ENCODE assay signal across 8 cellular contexts in genomic region chr16:15434079-15434424, GRCh38. TPM values are rescaled to one million over a fixed set of nuclear protein-coding genes. Genes with fewer than 3 reads are reported as not detected.
DNase-seq lines count a peak whose midpoint lies in the region; ATAC-seq and TF ChIP-seq lines count a peak whose summit lies in the region.

No MANE protein-coding gene starts in this region.

- H3K4ac ChIP-seq in H9 (ENCODE audit: low read depth, low read length): no peak overlapping the region
- no peak overlapping the region for H3K4ac ChIP-seq in mesendoderm (ENCODE audit: low read depth, low read length)

- no peak overlapping the region for H2BK20ac ChIP-seq in H9 (ENCODE audit: low read depth, low read length, poor library complexity, severe bottlenecking)

- peak overlapping the region; percentile 58 to 92 (median 78) for H3K4me3 ChIP-seq in heart left ventricle
- H3K4me3 ChIP-seq in skeletal muscle cell (ENCODE audit: low read depth, low read length): peak overlapping the region; percentile 93
- no peak overlapping the region for H3K4me3 ChIP-seq in mesendoderm (ENCODE audit: low read length)

- H3K18ac ChIP-seq in H9 (ENCODE audit: insufficient read length, low read depth, low read length) (no peak overlapping the region), mesendoderm (ENCODE audit: low read length) (no peak overlapping the region)

- H3K79me1 ChIP-seq in H9 (ENCODE audit: insufficient read depth, low read depth, low read length, poor library complexity, severe bottlenecking): no peaks in the 10 kb centered on the region
- H3K79me1 ChIP-seq in mesendoderm (ENCODE audit: low read length): no peaks in the 10 kb centered on the region

- intact Hi-C loops in activated CD8-positive, alpha-beta T cell treated with anti-CD3 and anti-CD28 coated beads for 36 hours (cut with micrococcal nuclease): no loop called here
- intact Hi-C loops in heart left ventricle (cut with DNase I): loop anchor here in 5 of 10 donors (1.0 to 10.0 kb wide), 5 partner anchors 51 to 121 kb away; no protein-coding TSS in a partner anchor

- H2BK120ac ChIP-seq in H9 (ENCODE audit: low read depth, low read length, poor library complexity, severe bottlenecking): no peak overlapping the region
- H2BK120ac ChIP-seq in mesendoderm (ENCODE audit: low read depth, low read length): no peak overlapping the region

- H3K36me3 ChIP-seq in heart left ventricle (no peaks in the 10 kb centered on the region), mesendoderm (ENCODE audit: control insufficient read depth, insufficient read depth, low read length) (no peaks in the 10 kb centered on the region)

- H3K56ac ChIP-seq in H9 (ENCODE audit: insufficient read length, low read depth, low read length): no peak overlapping the region
- no peak overlapping the region for H3K56ac ChIP-seq in mesendoderm (ENCODE audit: low read length)

- H4K8ac ChIP-seq in H9 (replicated peaks; ENCODE audit: insufficient read length, low read depth, low read length) (no peak overlapping the region), mesendoderm (ENCODE audit: low read depth, low read length) (no peak overlapping the region)

- no peak overlapping the region for H2BK12ac ChIP-seq in H9 (ENCODE audit: insufficient read length, low read depth, low read length)

- no CpG with 5 or more reads among the region's 12 CpGs for WGBS in H9 (ENCODE audit: extremely low coverage, insufficient read length, low lambda C conversion rate)
- WGBS in heart left ventricle, 4 donors: 33 to 46% (median 37%) methylated on average over 12 of the region's 12 CpGs
- no CpG with 5 or more reads among the region's 12 CpGs for WGBS in mesendoderm (ENCODE audit: extremely low coverage, insufficient coverage, low lambda C conversion rate)

- H2AK5ac ChIP-seq in H9 (ENCODE audit: insufficient read length, low read length) (no peak overlapping the region), mesendoderm (ENCODE audit: low read length) (no peak overlapping the region)

- no peak for TF ChIP-seq POLR2A in heart left ventricle (IDR thresholded peaks at IDR 0.05)

- no peaks in the 10 kb centered on the region; a peak in 1 of 5 replicates for H3K9me3 Mint-ChIP-seq in H9
- no peaks in the 10 kb centered on the region for H3K9me3 Mint-ChIP-seq in activated CD8-positive, alpha-beta T cell treated with anti-CD3 and anti-CD28 coated beads for 36 hours

- POLR2A ChIA-PET in activated CD8-positive, alpha-beta T cell treated with anti-CD3 and anti-CD28 coated beads for 36 hours (lab: Charles Lee): interaction anchor here (0.7 kb wide), 1 partner anchor 363 kb away, joined by 3 read pairs; no protein-coding TSS in a partner anchor

- H3K9ac ChIP-seq in H9 (ENCODE audit: extremely low read depth, insufficient read length, low read length): no peak overlapping the region
- H3K9ac ChIP-seq in mesendoderm (ENCODE audit: low read length): no peak overlapping the region

- H3K23ac ChIP-seq in H9 (ENCODE audit: insufficient read length, low read depth, low read length): no peak overlapping the region
- H3K23ac ChIP-seq in mesendoderm (ENCODE audit: low read length): no peak overlapping the region

- DNase-seq in H9 (no peak), heart left ventricle (no peak), skeletal muscle cell (ENCODE audit: low read depth) (no peak), mesendoderm (no peak)
- no peak for DNase-seq in activated CD8-positive, alpha-beta T cell treated with anti-CD3 and anti-CD28 coated beads for 36 hours

- H3K14ac ChIP-seq in H9 (ENCODE audit: insufficient read depth, low read length): no peak overlapping the region

- H3K27me3 ChIP-seq in H9 (ENCODE audit: insufficient read depth, low read length): no peaks in the 10 kb centered on the region; the same call in 1 of the 2 replicates
- H3K27me3 ChIP-seq in heart left ventricle: peaks cover 0 to 29% (median 0%) of the 10 kb centered on the region in 9 donors
- H3K27me3 ChIP-seq in mesendoderm (ENCODE audit: insufficient read depth, low read length, poor library complexity): peaks cover 3% of the 10 kb centered on the region

- peak; percentile 49 for ATAC-seq in activated CD8-positive, alpha-beta T cell treated with anti-CD3 and anti-CD28 coated beads for 36 hours
- ATAC-seq in heart left ventricle: peak in 1 of 4 donors; percentile 8
- ATAC-seq in HG03175 (IDR thresholded peaks at IDR 0.05; ENCODE audit: unreplicated experiment): no peak
- ATAC-seq in GM18520 (IDR thresholded peaks at IDR 0.05; ENCODE audit: unreplicated experiment): no peak
- no peak for ATAC-seq in HG02571 (IDR thresholded peaks at IDR 0.05; ENCODE audit: unreplicated experiment)

- H3K9me3 ChIP-seq in H9 (ENCODE audit: control insufficient read depth, low read depth, low read length) (no peaks in the 10 kb centered on the region), heart left ventricle (no peaks in the 10 kb centered on the region)

- H3K4me2 ChIP-seq in H9 (ENCODE audit: insufficient read depth, insufficient read length, low read length): peak overlapping the region; percentile 63
- H3K4me2 ChIP-seq in mesendoderm (ENCODE audit: low read length): no peak overlapping the region

- no peak overlapping the region for H4K5ac ChIP-seq in H9 (ENCODE audit: insufficient read length, low read depth, low read length)
- H4K5ac ChIP-seq in mesendoderm (ENCODE audit: low read length): no peak overlapping the region

- no peak overlapping the region for H3K27ac ChIP-seq in H9 (ENCODE audit: insufficient read length, low read depth, low read length)
- H3K27ac ChIP-seq in heart left ventricle: peak overlapping the region in 6 of 12 donors; percentile 29 to 86 (median 72)
- no peak overlapping the region for H3K27ac ChIP-seq in mesendoderm (ENCODE audit: low read depth, low read length)

- H3K4me3 Mint-ChIP-seq in H9: peak overlapping the region; percentile 87 to 96
- H3K4me3 Mint-ChIP-seq in activated CD8-positive, alpha-beta T cell treated with anti-CD3 and anti-CD28 coated beads for 36 hours: peak overlapping the region; percentile 76

- TF ChIP-seq CTCF in H9 (conservative IDR thresholded peaks at IDR 0.05): no peak
- TF ChIP-seq CTCF in activated CD8-positive, alpha-beta T cell treated with anti-CD3 and anti-CD28 coated beads for 36 hours (IDR thresholded peaks at IDR 0.05): no peak
- no peak for TF ChIP-seq CTCF in heart left ventricle (IDR thresholded peaks at IDR 0.05)

- H2BK15ac ChIP-seq in H9 (ENCODE audit: low read depth, low read length) (no peak overlapping the region), mesendoderm (replicated peaks; ENCODE audit: low read depth) (no peak overlapping the region)

- H2AFZ ChIP-seq in H9 (ENCODE audit: low read length): no peak overlapping the region

- CTCF ChIA-PET in activated CD8-positive, alpha-beta T cell treated with anti-CD3 and anti-CD28 coated beads for 36 hours (lab: Charles Lee): no interaction called here

- no peaks in the 10 kb centered on the region for H3K79me2 ChIP-seq in H9 (ENCODE audit: insufficient read depth, low read length)
- H3K79me2 ChIP-seq in mesendoderm (ENCODE audit: control insufficient read depth, insufficient read depth, low read length): no peaks in the 10 kb centered on the region

- no peak overlapping the region for H3T11ph ChIP-seq in H9 (ENCODE audit: low read length)

- no peak overlapping the region for H3K27ac Mint-ChIP-seq in H9
- H3K27ac Mint-ChIP-seq in activated CD8-positive, alpha-beta T cell treated with anti-CD3 and anti-CD28 coated beads for 36 hours: no peak overlapping the region

- no peaks in the 10 kb centered on the region for H3K4me1 ChIP-seq in H9 (ENCODE audit: insufficient read depth, low read length)
- H3K4me1 ChIP-seq in heart left ventricle: peaks cover 0 to 17% (median 5%) of the 10 kb centered on the region in 12 donors
- H3K4me1 ChIP-seq in mesendoderm (ENCODE audit: control insufficient read depth, low read depth, low read length): no peaks in the 10 kb centered on the region

- no peak overlapping the region for H2BK5ac ChIP-seq in H9 (ENCODE audit: insufficient read length, low read length)
- H2BK5ac ChIP-seq in mesendoderm (ENCODE audit: low read length): no peak overlapping the region

- peaks cover 11% of the 10 kb centered on the region for H3K23me2 ChIP-seq in H9 (ENCODE audit: insufficient read length, low read depth, low read length, poor library complexity, severe bottlenecking)

- peaks cover 34% of the 10 kb centered on the region for H3K27me3 Mint-ChIP-seq in H9 (ENCODE audit: low read depth)
- peaks cover 20% of the 10 kb centered on the region for H3K27me3 Mint-ChIP-seq in activated CD8-positive, alpha-beta T cell treated with anti-CD3 and anti-CD28 coated beads for 36 hours

- no peak overlapping the region for H4K91ac ChIP-seq in H9 (ENCODE audit: insufficient read length, low read depth, low read length)

- H3K36me3 Mint-ChIP-seq in H9 (ENCODE audit: insufficient read depth in 1 of 3, low read depth in 3 of 3): no peaks in the 10 kb centered on the region
- no peaks in the 10 kb centered on the region for H3K36me3 Mint-ChIP-seq in activated CD8-positive, alpha-beta T cell treated with anti-CD3 and anti-CD28 coated beads for 36 hours (ENCODE audit: low read depth)

- no peaks in the 10 kb centered on the region for H4K20me1 ChIP-seq in H9 (ENCODE audit: control insufficient read depth, insufficient read depth, insufficient read length)

- peaks cover 9 to 13% of the 10 kb centered on the region in 2 experiments for H3K4me1 Mint-ChIP-seq in H9
- peaks cover 8% of the 10 kb centered on the region for H3K4me1 Mint-ChIP-seq in activated CD8-positive, alpha-beta T cell treated with anti-CD3 and anti-CD28 coated beads for 36 hours (ENCODE audit: low read depth)

RNA-seq across cellular contexts. Expression of gene BMERB1, which starts 0.3 kb away (rescaled TPM):
- 16.6 and 19.5 TPM in 2 replicates for total RNA-seq in H9 (2021)
- 10 to 100 TPM; 14.0 to 14.1 TPM for total RNA-seq in activated CD8-positive, alpha-beta T cell treated with anti-CD3 and anti-CD28 coated beads for 36 hours
- 100 to 1,000 TPM in 2 of 9 donors, 10 to 100 TPM in 7; 48.4 to 105 (median 70.5) TPM for total RNA-seq in heart left ventricle
- polyA plus RNA-seq in heart left ventricle: 10 to 100 TPM; 20.8 to 74.9 TPM
- polyA plus RNA-seq in mesendoderm (2013, experiment 1 of 2): 6.5 TPM
- 7.0 TPM for polyA plus RNA-seq in mesendoderm (2013, experiment 2 of 2)

RNA-seq across cellular contexts. Expression of gene MPV17L, which starts 38.5 kb away (rescaled TPM):
- total RNA-seq in H9 (2021): 5.6 and 6.4 TPM in 2 replicates
- under 1 TPM; 0.20 to 0.47 TPM for total RNA-seq in activated CD8-positive, alpha-beta T cell treated with anti-CD3 and anti-CD28 coated beads for 36 hours
- 1 to 10 TPM; 4.4 to 9.6 (median 7.4) TPM for total RNA-seq in heart left ventricle
- 1 to 10 TPM; 5.2 to 7.1 TPM for polyA plus RNA-seq in heart left ventricle
- 2.6 TPM for polyA plus RNA-seq in mesendoderm (2013, experiment 1 of 2)
- polyA plus RNA-seq in mesendoderm (2013, experiment 2 of 2): 2.5 TPM

RNA-seq across cellular contexts. Expression of gene NPIPA5, which starts 56.0 kb away (rescaled TPM):
- total RNA-seq in H9 (2021) (4.8 and 5.2 TPM in 2 replicates), heart left ventricle (10 to 100 TPM in 4 of 9 donors, 1 to 10 TPM in 5; 6.0 to 15.6 (median 7.8) TPM)
- 1 to 10 TPM in 1 of 2 experiments, under 1 TPM in 1; 0.40 to 2.8 TPM for total RNA-seq in activated CD8-positive, alpha-beta T cell treated with anti-CD3 and anti-CD28 coated beads for 36 hours
- 10 to 100 TPM in 1 of 2 donors, 1 to 10 TPM in 1; 1.5 to 16.8 TPM for polyA plus RNA-seq in heart left ventricle
- 2.0 TPM for polyA plus RNA-seq in mesendoderm (2013, experiment 1 of 2)
- polyA plus RNA-seq in mesendoderm (2013, experiment 2 of 2): 2.1 TPM
